ENCODE assay signal across 1 cellular context in genomic region chr1:62247391-62248168, GRCh38.
A peak's percentile ranks its signal among the peaks of the same experiment; 100 is the strongest.
TF ChIP-seq lines count a peak whose summit lies in the region.

No MANE protein-coding gene starts in this region.

TF ChIP-seq in K562, 482 proteins besides CTCF, POLR2A, EP300 and RAD21:
- TF ChIP-seq EP400 (IDR thresholded peaks at IDR 0.05) (no peak), MTF1 (CRISPR knock-in tag; IDR thresholded peaks at IDR 0.05; ENCODE audit: borderline replicate concordance) (no peak), RFX1 (IDR thresholded peaks at IDR 0.05) (peak; percentile 49)
